ENCODE assay signal across 20 cellular contexts in the genomic region with DNA sequence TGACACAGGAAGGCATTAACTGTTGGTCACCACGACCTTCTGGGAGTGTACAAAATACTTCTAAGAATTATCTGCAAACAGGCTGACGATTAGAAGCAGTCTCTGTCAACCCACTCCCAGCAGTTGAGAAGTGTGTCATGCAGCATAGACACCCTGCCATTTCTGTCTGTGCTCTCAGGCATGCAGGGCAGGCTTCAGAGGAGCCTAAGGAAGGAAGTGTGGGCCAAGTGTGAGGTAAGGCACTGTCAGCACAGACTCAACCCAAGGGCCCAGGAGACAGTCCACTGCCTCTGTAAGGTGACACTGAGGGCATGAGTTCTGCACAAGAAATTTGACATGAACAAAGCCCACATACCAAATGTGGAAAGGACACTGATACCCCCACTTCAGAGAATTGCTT.
"Had no signal": no experiment of that assay in that cellular context is flagged by ENCODE, and none has a peak within 500 bp of the region (broad histone marks: within the 10 kb centered on the region; RNA-seq: fewer than 3 reads in every experiment).

No MANE protein-coding gene starts in this region.

- H3K27me3 ChIP-seq: neutrophil, sigmoid colon, upper lobe of left lung, uterus had no signal

- H3K36me3 ChIP-seq: esophagus squamous epithelium, gastroesophageal sphincter, neutrophil, sigmoid colon, upper lobe of left lung, uterus had no signal

- H3K4me1 ChIP-seq: esophagus squamous epithelium, gastroesophageal sphincter, sigmoid colon, upper lobe of left lung, uterus had no signal

- DNase-seq: effector memory CD4-positive, alpha-beta T cell; esophagus squamous epithelium; foreskin fibroblast; glutamatergic neuron; kidney; left cardiac atrium; left ventricle myocardium superior; mesenchymal stem cell; midbrain; posterior cingulate gyrus; sigmoid colon; stimulated activated CD4-positive, alpha-beta T cell treated with anti-CD3 and anti-CD28 coated beads, Interleukin-2, amount 100 ng/mL, for 24 hours; stimulated activated CD4-positive, alpha-beta T cell treated with anti-CD3 and anti-CD28 coated beads, Interleukin-4, amount 100 ng/mL, for 4 hours; stimulated activated naive CD4-positive, alpha-beta T cell; upper lobe of left lung; uterus had no signal

- H3K4me3 ChIP-seq: esophagus squamous epithelium, gastroesophageal sphincter, lung, sigmoid colon, skin epidermis, upper lobe of left lung, uterus had no signal

- H3K9me3 ChIP-seq: esophagus squamous epithelium, gastroesophageal sphincter, neutrophil, sigmoid colon, upper lobe of left lung, uterus had no signal

- FAIRE-seq: kidney had no signal

- ATAC-seq: gastroesophageal sphincter, left cardiac atrium, left ventricle myocardium superior had no signal

- H3K27ac ChIP-seq: esophagus squamous epithelium, gastroesophageal sphincter, neutrophil, sigmoid colon, skin epidermis, upper lobe of left lung, uterus had no signal
